In genomic region chr9:112581469-112582176, GRCh38 we compare ENCODE assay signal across 1 cellular context.
A peak's percentile ranks its signal among the peaks of the same experiment; 100 is the strongest.
TF ChIP-seq lines count a peak whose summit lies in the region.

No MANE protein-coding gene starts in this region.

TF ChIP-seq in HepG2, 621 proteins besides CTCF, POLR2A, EP300 and RAD21 (continued from another document and continues in another):
- TF ChIP-seq ZNF280D (CRISPR knock-in tag; IDR thresholded peaks at IDR 0.05) (0 out of 2 replicates have a peak, but pooled peaks have one; percentile 45), BRD4 (CRISPR knock-in tag; IDR thresholded peaks at IDR 0.05) (no peak), ELF1 (CRISPR knock-in tag; IDR thresholded peaks at IDR 0.05) (peak; percentile 41; the same call in 1 of the 2 replicates), HDAC1 (CRISPR knock-in tag; IDR thresholded peaks at IDR 0.05) (no peak), YEATS2 (CRISPR knock-in tag; IDR thresholded peaks at IDR 0.05; ENCODE audit: borderline replicate concordance) (no peak), ELF3 (CRISPR knock-in tag; IDR thresholded peaks at IDR 0.05) (peak; percentile 65; the same call in 1 of the 2 replicates), MLLT10 (CRISPR knock-in tag; IDR thresholded peaks at IDR 0.05) (no peak), HNRNPUL1 (IDR thresholded peaks at IDR 0.05; ENCODE audit: low read depth, low read length) (no peak), TEAD2 (CRISPR knock-in tag; IDR thresholded peaks at IDR 0.05) (no peak), TBX2 (CRISPR knock-in tag; IDR thresholded peaks at IDR 0.05; ENCODE audit: borderline replicate concordance) (0 out of 2 replicates have a peak, but pooled peaks have one; percentile 15), ZBTB20 (CRISPR knock-in tag; IDR thresholded peaks at IDR 0.05; ENCODE audit: borderline replicate concordance, low read depth) (peak; percentile 68; the same call in 1 of the 2 replicates), ZNF691 (CRISPR knock-in tag; IDR thresholded peaks at IDR 0.05; ENCODE audit: borderline replicate concordance, low read depth) (no peak), ZNF775 (CRISPR knock-in tag; IDR thresholded peaks at IDR 0.05; ENCODE audit: borderline replicate concordance) (no peak), ZNF563 (CRISPR knock-in tag; IDR thresholded peaks at IDR 0.05) (no peak), ARID3A (IDR thresholded peaks at IDR 0.05; ENCODE audit: low read depth, low read length) (0 out of 2 replicates have a peak, but pooled peaks have one; percentile 28), ADNP (CRISPR knock-in tag; IDR thresholded peaks at IDR 0.05) (no peak), NCOR1 (IDR thresholded peaks at IDR 0.05; ENCODE audit: borderline replicate concordance, low read length) (peak; percentile 79; the same call in 1 of the 2 replicates), GATAD2A (CRISPR knock-in tag; IDR thresholded peaks at IDR 0.05) (0 out of 2 replicates have a peak, but pooled peaks have one; percentile 24), ZZZ3 (CRISPR knock-in tag; IDR thresholded peaks at IDR 0.05; ENCODE audit: borderline replicate concordance) (no peak), FOXA1 (IDR thresholded peaks at IDR 0.05) (no peak), FOXA1 (CRISPR knock-in tag; IDR thresholded peaks at IDR 0.05) (no peak), CREM (IDR thresholded peaks at IDR 0.05) (0 out of 2 replicates have a peak, but pooled peaks have one; percentile 11), CREM (CRISPR knock-in tag; IDR thresholded peaks at IDR 0.05) (no peak), NBN (conservative IDR thresholded peaks at IDR 0.05) (no peak), PAX8 (CRISPR knock-in tag; IDR thresholded peaks at IDR 0.05; ENCODE audit: borderline replicate concordance) (no peak), HNF4A (CRISPR knock-in tag; IDR thresholded peaks at IDR 0.05) (peak; percentile 83), POLR2G (IDR thresholded peaks at IDR 0.05; ENCODE audit: low read depth, low read length) (no peak), ZNF282 (IDR thresholded peaks at IDR 0.05; ENCODE audit: partially characterized antibody) (no peak), ZNF30 (CRISPR knock-in tag; IDR thresholded peaks at IDR 0.05) (no peak), ZFP1 (CRISPR knock-in tag; IDR thresholded peaks at IDR 0.05) (no peak), ZNF275 (CRISPR knock-in tag; IDR thresholded peaks at IDR 0.05; ENCODE audit: borderline replicate concordance) (no peak), ZSCAN29 (CRISPR knock-in tag; conservative IDR thresholded peaks at IDR 0.05) (0 out of 2 replicates have a peak, but pooled peaks have one; percentile 53), ZFP36 (IDR thresholded peaks at IDR 0.05; ENCODE audit: borderline replicate concordance, low read depth, low read length, partially characterized antibody) (no peak), WIZ (CRISPR knock-in tag; IDR thresholded peaks at IDR 0.05) (no peak), ZNF609 (CRISPR knock-in tag; IDR thresholded peaks at IDR 0.05; ENCODE audit: borderline replicate concordance) (no peak), ZNF496 (CRISPR knock-in tag; IDR thresholded peaks at IDR 0.05; ENCODE audit: insufficient replicate concordance) (no peak), ZNF704 (CRISPR knock-in tag; IDR thresholded peaks at IDR 0.05; ENCODE audit: borderline replicate concordance) (no peak), ATM (IDR thresholded peaks at IDR 0.05; ENCODE audit: borderline replicate concordance) (no peak), SMAD3 (CRISPR knock-in tag; IDR thresholded peaks at IDR 0.05) (no peak), ZNF543 (CRISPR knock-in tag; IDR thresholded peaks at IDR 0.05) (no peak), ZNF292 (CRISPR knock-in tag; IDR thresholded peaks at IDR 0.05; ENCODE audit: borderline replicate concordance, low read depth) (0 out of 2 replicates have a peak, but pooled peaks have one; percentile 62), MTERF4 (CRISPR knock-in tag; IDR thresholded peaks at IDR 0.05) (no peak), CEBPG (CRISPR knock-in tag; IDR thresholded peaks at IDR 0.05) (peak; percentile 30; the same call in 1 of the 2 replicates), ZMYM4 (CRISPR knock-in tag; IDR thresholded peaks at IDR 0.05) (no peak), NFYC (CRISPR knock-in tag; IDR thresholded peaks at IDR 0.05) (no peak), ZNF737 (CRISPR knock-in tag; IDR thresholded peaks at IDR 0.05; ENCODE audit: borderline replicate concordance) (no peak), AGO2 (optimal IDR thresholded peaks at IDR 0.05; ENCODE audit: low read depth, low read length) (no peak), PAXIP1 (CRISPR knock-in tag; conservative IDR thresholded peaks at IDR 0.05) (peak; percentile 80), ZNF383 (CRISPR knock-in tag; IDR thresholded peaks at IDR 0.05; ENCODE audit: borderline replicate concordance) (no peak), POGZ (CRISPR knock-in tag; IDR thresholded peaks at IDR 0.05) (peak; percentile 72), HNF4G (IDR thresholded peaks at IDR 0.05; ENCODE audit: borderline replicate concordance, low read depth, low read length) (peak; percentile 79), HNF4G (CRISPR knock-in tag; IDR thresholded peaks at IDR 0.05; ENCODE audit: borderline replicate concordance, low read depth) (no peak; the same call in 1 of the 2 replicates), PITX1 (CRISPR knock-in tag; IDR thresholded peaks at IDR 0.05) (peak; percentile 74; the same call in 1 of the 2 replicates), ATF7 (IDR thresholded peaks at IDR 0.05) (no peak), ATF7 (CRISPR knock-in tag; IDR thresholded peaks at IDR 0.05) (no peak), SAP130 (CRISPR knock-in tag; IDR thresholded peaks at IDR 0.05; ENCODE audit: low read depth) (0 out of 2 replicates have a peak, but pooled peaks have one; percentile 36)
